Comparison of ENCODE assay signal across 1 cellular context in genomic region chrY:11151724-11152123, GRCh38.
A peak's percentile ranks its signal among the peaks of the same experiment; 100 is the strongest.
DNase-seq lines count a peak whose midpoint lies in the region; TF ChIP-seq lines count a peak whose summit lies in the region.
"Not testable (repeated sequence)": the region's sequence is repeated elsewhere in the genome, so short reads cannot be mapped to it uniquely, and the experiment has no call there.

No MANE protein-coding gene starts in this region.

- not testable (repeated sequence) for TF ChIP-seq POLR2A in sigmoid colon (IDR thresholded peaks at IDR 0.05)

- H3K9me3 ChIP-seq in sigmoid colon, result not testable (repeated sequence)

- H3K27me3 ChIP-seq in sigmoid colon, result not testable (repeated sequence)

- 70 to 75% methylated on average over 2 of the region's 2 CpGs for WGBS in sigmoid colon, 2 donors

- intact Hi-C loops in sigmoid colon (cut with DNase I), result not testable (repeated sequence)

- H3K36me3 ChIP-seq in sigmoid colon, result not testable (repeated sequence)

- peak; percentile 63 for DNase-seq in sigmoid colon

- H3K4me1 ChIP-seq in sigmoid colon, result not testable (repeated sequence)

- not testable (repeated sequence) for H3K4me3 ChIP-seq in sigmoid colon

- H3K27ac ChIP-seq in sigmoid colon, result not testable (repeated sequence)

- not testable (repeated sequence) for TF ChIP-seq EP300 in sigmoid colon (IDR thresholded peaks at IDR 0.05)

- not testable (repeated sequence) for TF ChIP-seq CTCF in sigmoid colon (IDR thresholded peaks at IDR 0.05)
